Comparison of ENCODE assay signal across 16 cellular contexts in the genomic region with DNA sequence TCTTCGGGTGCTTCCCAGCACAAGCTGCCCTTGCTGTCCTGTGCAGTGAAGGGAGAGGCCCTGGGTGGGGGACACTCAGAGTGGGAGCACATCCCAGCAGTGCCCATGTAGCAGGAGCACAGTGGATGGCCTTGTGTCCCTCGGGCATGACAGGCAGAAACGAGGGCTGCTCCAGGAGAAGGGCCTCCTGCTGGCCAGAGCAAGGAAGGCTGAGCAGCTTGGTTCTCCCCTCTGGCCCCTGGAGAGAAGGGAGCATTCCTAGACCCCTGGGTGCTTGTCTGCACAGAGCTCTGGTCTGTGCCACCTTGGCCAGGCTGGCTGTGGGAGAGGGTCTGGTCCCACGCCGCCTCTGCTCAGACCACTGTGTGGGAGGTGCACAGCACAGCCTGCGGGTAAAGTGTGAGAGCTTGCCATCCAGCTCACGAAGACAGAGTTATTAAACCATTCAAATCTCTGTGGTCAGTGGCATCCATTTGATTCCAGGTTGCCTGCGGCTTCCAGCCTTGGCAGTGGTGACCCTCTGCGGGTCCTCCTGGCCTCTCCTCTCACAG. TPM values are rescaled to one million over a fixed set of nuclear protein-coding genes. Genes with fewer than 3 reads are reported as not detected.
DNase-seq lines count a peak whose midpoint lies in the region; ATAC-seq, FAIRE-seq and TF ChIP-seq lines count a peak whose summit lies in the region.
"Had no signal": no experiment of that assay in that cellular context is flagged by ENCODE, and none has a peak within 500 bp of the region (broad histone marks: within the 10 kb centered on the region; RNA-seq: fewer than 3 reads in every experiment).

No MANE protein-coding gene starts in this region.

- H3K27ac ChIP-seq in SK-N-SH (ENCODE audit: low read depth in 2 of 2, low read length in 1 of 2) (no peak overlapping the region), HepG2 (ENCODE audit: extremely low read length, insufficient read depth, low read length) (no peak overlapping the region)

- no peaks in the 10 kb centered on the region for H3F3A ChIP-seq in SK-N-SH (replicated peaks; ENCODE audit: insufficient read depth)

- H3K4me3 ChIP-seq in GM06990 (replicated peaks; ENCODE audit: low read depth, low read length) (no peak overlapping the region), SK-N-SH (ENCODE audit: low read depth in 2 of 2, low read length in 1 of 2) (no peak overlapping the region), HepG2 (replicated peaks in 1 of 3; ENCODE audit: insufficient read depth in 1 of 3, low read depth in 2 of 3, low read length in 3 of 3) (no peak overlapping the region)
- H3K4me3 ChIP-seq: MG63 had no signal

- 91% methylated on average over 5 of the region's 9 CpGs for WGBS in SK-N-SH (ENCODE audit: low lambda C conversion rate)
- 93% methylated on average over 4 of the region's 9 CpGs for WGBS in HepG2 (ENCODE audit: low lambda C conversion rate)

- intact Hi-C loops in HepG2 (cut with micrococcal nuclease; ENCODE audit: unreplicated experiment) = loop anchor here (5.0 kb wide), 1 partner anchor 139 kb away; no protein-coding TSS in a partner anchor

- no peaks in the 10 kb centered on the region for H3K9me3 ChIP-seq in SK-N-SH
- H3K9me3 ChIP-seq in HepG2 (ENCODE audit: low read length) = no peaks in the 10 kb centered on the region
- H3K9me3 ChIP-seq: MG63 had no signal

- ATAC-seq in HepG2 (peak; percentile 73), HG02885 (IDR thresholded peaks at IDR 0.05; ENCODE audit: poor library complexity, unreplicated experiment) (no peak)

- FAIRE-seq in HepG2 (lab: Jason Lieb, UNC) = no peak
- FAIRE-seq: frontal cortex, kidney had no signal

- no peak for TF ChIP-seq POLR2A in HepG2 (IDR thresholded peaks at IDR 0.05; ENCODE audit: insufficient read depth in 1 of 2, low read depth in 2 of 2, low read length in 2 of 2)

- H2AFZ ChIP-seq in SK-N-SH (ENCODE audit: low read depth) (no peak overlapping the region), HepG2 (ENCODE audit: low read length) (no peak overlapping the region)

- CTCF ChIA-PET in SK-N-SH (lab: Yijun Ruan, JAX) (interaction anchor here (0.8 to 1.4 kb wide), 5 partner anchors 11 to 138 kb away, joined by 3 to 5 read pairs (median 3); a partner anchor contains a TSS), HepG2 (lab: Yijun Ruan, JAX; ENCODE audit: low intra/inter-chr PET ratio, low total read pairs) (no interaction called here)

- H3K4me1 ChIP-seq in SK-N-SH (ENCODE audit: control insufficient read depth in 1 of 2, insufficient read depth in 2 of 2, low read depth in 1 of 2, low read length in 1 of 2) (peaks cover 0 to 2% of the 10 kb centered on the region in 2 experiments; a peak in 1 of 4 replicates), HepG2 (ENCODE audit: insufficient read depth, low read length) (no peaks in the 10 kb centered on the region)

- DNase-seq in GM06990 (ENCODE audit: extremely low read depth, insufficient read length) (no peak), SK-N-SH (no peak), HepG2 (ENCODE audit: low spot score) (no peak), GOT3 (lab: John Stamatoyannopoulos, UW) (no peak)
- no peak for DNase-seq in stimulated activated CD4-positive, alpha-beta T cell treated with anti-CD3 and anti-CD28 coated beads, Interleukin-15, amount 100 ng/mL, for 24 hours
- DNase-seq: activated CD4-positive, alpha-beta T cell treated with anti-CD3 and anti-CD28 coated beads for 4 hours; activated T-cell treated with anti-CD3 and anti-CD28 coated beads, Interleukin-2, amount 50 U/mL, for 48 hours; anterior cingulate cortex; DMS79; MG63; stimulated activated CD4-positive, alpha-beta T cell treated with anti-CD3 and anti-CD28 coated beads, Interleukin-2, amount 100 ng/mL, for 48 hours; stimulated activated naive CD4-positive, alpha-beta T cell; SW 1271 had no signal

- H3K9me2 ChIP-seq in SK-N-SH = no peaks in the 10 kb centered on the region

- no TSS peak for BruUV-seq in HepG2 (replicated peaks; lab: Mats Ljungman, UMichigan)

- TF ChIP-seq CTCF in GM06990 (IDR thresholded peaks at IDR 0.05; ENCODE audit: insufficient read depth, low read length, poor library complexity, severe bottlenecking) (peak; percentile 25), SK-N-SH (IDR thresholded peaks at IDR 0.05) (0 out of 2 replicates have a peak, but pooled peaks have one; percentile 14), HepG2 (CRISPR knock-in tag; IDR thresholded peaks at IDR 0.05) (0 out of 2 replicates have a peak, but pooled peaks have one; percentile 24)

- H4K20me1 ChIP-seq in SK-N-SH (ENCODE audit: insufficient read depth) = no peaks in the 10 kb centered on the region
- H4K20me1 ChIP-seq in HepG2 (ENCODE audit: insufficient read depth, low read length) = no peaks in the 10 kb centered on the region

- H3K4me2 ChIP-seq in SK-N-SH = no peak overlapping the region
- H3K4me2 ChIP-seq in HepG2 (ENCODE audit: low read depth, low read length) = no peak overlapping the region

- POLR2A ChIA-PET in SK-N-SH (lab: Yijun Ruan, JAX) = no interaction called here
- POLR2A ChIA-PET in HepG2 (lab: Yijun Ruan, JAX) = no interaction called here

- H3K79me2 ChIP-seq in SK-N-SH (ENCODE audit: insufficient read depth) (no peaks in the 10 kb centered on the region), HepG2 (ENCODE audit: insufficient read depth, low read length) (no peaks in the 10 kb centered on the region)

- in situ Hi-C loops in HepG2 (cut with HindIII; ENCODE audit: extremely low pct_ligation_motif_present, low pct_unique_long_range_greater_than_20kb) = no loop called here

- TF ChIP-seq RAD21 in SK-N-SH (IDR thresholded peaks at IDR 0.05; ENCODE audit: low read length) = no peak
- no peak for TF ChIP-seq RAD21 in HepG2 (CRISPR knock-in tag; IDR thresholded peaks at IDR 0.05)

- H3K36me3 ChIP-seq in GM06990 (ENCODE audit: control insufficient read depth, insufficient read depth, low read length) (peaks cover 33% of the 10 kb centered on the region), SK-N-SH (replicated peaks in 1 of 2; ENCODE audit: control insufficient read depth in 1 of 2, insufficient read depth in 2 of 2, low read length in 1 of 2) (peaks cover 4 to 11% of the 10 kb centered on the region in 2 experiments), HepG2 (replicated peaks in 1 of 2; ENCODE audit: control insufficient read depth in 1 of 2, insufficient read depth in 2 of 2, low read length in 2 of 2) (peaks cover 11 to 31% of the 10 kb centered on the region in 2 experiments; a peak in 4 of 5 replicates)

- H3K27me3 ChIP-seq in GM06990 (replicated peaks; ENCODE audit: control insufficient read depth, insufficient read depth, low read length) (no peaks in the 10 kb centered on the region), SK-N-SH (ENCODE audit: insufficient read depth) (no peaks in the 10 kb centered on the region), HepG2 (ENCODE audit: control insufficient read depth in 1 of 2, insufficient read depth in 2 of 2, low read length in 2 of 2) (no peaks in the 10 kb centered on the region)
- H3K27me3 ChIP-seq: MG63 had no signal

- H3K9ac ChIP-seq in SK-N-SH = no peak overlapping the region
- H3K9ac ChIP-seq in HepG2 (ENCODE audit: insufficient read depth, low read depth, low read length) = no peak overlapping the region

- TF ChIP-seq EP300 in SK-N-SH (IDR thresholded peaks at IDR 0.05; ENCODE audit: borderline replicate concordance in 1 of 2, low read depth in 1 of 2, low read length in 1 of 2) (no peak), HepG2 (IDR thresholded peaks at IDR 0.05; ENCODE audit: low read depth in 2 of 2, low read length in 2 of 2) (no peak), HepG2 (CRISPR knock-in tag; IDR thresholded peaks at IDR 0.05; ENCODE audit: borderline replicate concordance) (no peak)

RNA-seq across cellular contexts. Expression of a gene that starts 18.3 kb away (rescaled TPM):
- polyA plus RNA-seq in SK-N-SH (2012; rRNA removed) (78.9 and 85.5 TPM in 2 replicates), HepG2 (2011; rRNA removed) (52.0 and 76.2 TPM in 2 replicates)
- 20.0 and 39.4 TPM in 2 replicates for polyA plus RNA-seq in SK-N-SH (2012; cell fraction: cytosol; rRNA removed)
- 328 and 386 TPM in 2 replicates for polyA plus RNA-seq in SK-N-SH (2012; cell fraction: nucleus; rRNA removed)
- 47.4 and 60.4 TPM in 2 replicates for total RNA-seq in HepG2 (2016; rRNA removed; fragmentation: Illumina TruSeq; extraction: Trizol)
- total RNA-seq in HepG2 (2016; cell fraction: cytosol; rRNA removed; fragmentation: Illumina TruSeq; extraction: Trizol; ENCODE audit: low read depth) = 101 and 115 TPM in 2 replicates
- total RNA-seq in HepG2 (2016; cell fraction: insoluble cytoplasmic fraction; rRNA removed; fragmentation: Illumina TruSeq; extraction: Trizol) = 43.2 and 63.0 TPM in 2 replicates
- 157 and 168 TPM in 2 replicates for total RNA-seq in HepG2 (2016; cell fraction: membrane; rRNA removed; fragmentation: Illumina TruSeq; extraction: Trizol)
- 38.4 and 45.7 TPM in 2 replicates for total RNA-seq in HepG2 (2016; cell fraction: nucleus; rRNA removed; fragmentation: Illumina TruSeq; extraction: Trizol)
- 70.1 and 111 TPM in 2 replicates for polyA plus RNA-seq in HepG2 (2011; cell fraction: cytosol; rRNA removed)
- polyA plus RNA-seq in HepG2 (2011; cell fraction: nucleus; rRNA removed) = 318 and 399 TPM in 2 replicates
- polyA plus RNA-seq in HepG2 (2012) = 33.4 and 43.8 TPM in 2 replicates
- 106 and 116 TPM in 2 replicates for polyA plus RNA-seq in HepG2 (2016; cell fraction: cytosol; fragmentation: Illumina TruSeq; extraction: Trizol; ENCODE audit: low read depth)
- polyA plus RNA-seq in HepG2 (2016; cell fraction: insoluble cytoplasmic fraction; fragmentation: Illumina TruSeq; extraction: Trizol; ENCODE audit: low read depth) = 41.2 and 50.1 TPM in 2 replicates
- polyA plus RNA-seq in HepG2 (2016; cell fraction: membrane; fragmentation: Illumina TruSeq; extraction: Trizol; ENCODE audit: low read depth) = 127 and 134 TPM in 2 replicates
- 94.3 and 97.4 TPM in 2 replicates for polyA plus RNA-seq in HepG2 (2016; cell fraction: nucleus; fragmentation: Illumina TruSeq; extraction: Trizol; ENCODE audit: insufficient read depth, low read depth)
- 183 and 195 TPM in 2 replicates for polyA minus RNA-seq in HepG2 (2011; rRNA and poly(A)+ RNA removed; ENCODE audit: low replicate concordance)
- polyA minus RNA-seq in HepG2 (2011; cell fraction: cytosol; rRNA and poly(A)+ RNA removed) = 55.6 and 63.5 TPM in 2 replicates
- 34.1 and 36.8 TPM in 2 replicates for polyA minus RNA-seq in HepG2 (2011; cell fraction: nucleus; rRNA and poly(A)+ RNA removed)

RNA-seq across cellular contexts. Expression of a gene that starts 18.8 kb away (rescaled TPM):
- 0.28 and 0.49 TPM in 2 replicates for polyA plus RNA-seq in SK-N-SH (2012; rRNA removed)
- 0.12 and 0.29 TPM in 2 replicates for polyA plus RNA-seq in SK-N-SH (2012; cell fraction: cytosol; rRNA removed)
- polyA plus RNA-seq in SK-N-SH (2012; cell fraction: nucleus; rRNA removed) = 5.5 and 7.4 TPM in 2 replicates
- 2.0 and 4.9 TPM in 2 replicates for total RNA-seq in HepG2 (2016; rRNA removed; fragmentation: Illumina TruSeq; extraction: Trizol)
- total RNA-seq in HepG2 (2016; cell fraction: cytosol; rRNA removed; fragmentation: Illumina TruSeq; extraction: Trizol; ENCODE audit: low read depth) = 1.2 and 2.9 TPM in 2 replicates
- total RNA-seq in HepG2 (2016; cell fraction: insoluble cytoplasmic fraction; rRNA removed; fragmentation: Illumina TruSeq; extraction: Trizol) = 1.4 and 4.7 TPM in 2 replicates
- 2.1 and 3.5 TPM in 2 replicates for total RNA-seq in HepG2 (2016; cell fraction: membrane; rRNA removed; fragmentation: Illumina TruSeq; extraction: Trizol)
- 6.1 and 7.0 TPM in 2 replicates for total RNA-seq in HepG2 (2016; cell fraction: nucleus; rRNA removed; fragmentation: Illumina TruSeq; extraction: Trizol)
- polyA plus RNA-seq in HepG2 (2011; rRNA removed) = 12.8 and 18.3 TPM in 2 replicates
- 8.9 and 13.0 TPM in 2 replicates for polyA plus RNA-seq in HepG2 (2011; cell fraction: cytosol; rRNA removed)
- 94.5 and 107 TPM in 2 replicates for polyA plus RNA-seq in HepG2 (2011; cell fraction: nucleus; rRNA removed)
- 15.3 and 17.5 TPM in 2 replicates for polyA plus RNA-seq in HepG2 (2012)
- polyA plus RNA-seq in HepG2 (2016; cell fraction: cytosol; fragmentation: Illumina TruSeq; extraction: Trizol; ENCODE audit: low read depth) = 2.1 and 2.6 TPM in 2 replicates
- 2.3 and 2.4 TPM in 2 replicates for polyA plus RNA-seq in HepG2 (2016; cell fraction: insoluble cytoplasmic fraction; fragmentation: Illumina TruSeq; extraction: Trizol; ENCODE audit: low read depth)
- 2.2 and 3.1 TPM in 2 replicates for polyA plus RNA-seq in HepG2 (2016; cell fraction: membrane; fragmentation: Illumina TruSeq; extraction: Trizol; ENCODE audit: low read depth)
- polyA plus RNA-seq in HepG2 (2016; cell fraction: nucleus; fragmentation: Illumina TruSeq; extraction: Trizol; ENCODE audit: insufficient read depth, low read depth) = 10.1 and 13.4 TPM in 2 replicates
- polyA minus RNA-seq in HepG2 (2011; rRNA and poly(A)+ RNA removed; ENCODE audit: low replicate concordance) = 0.70 and 11.9 TPM in 2 replicates
- 3.6 and 6.2 TPM in 2 replicates for polyA minus RNA-seq in HepG2 (2011; cell fraction: cytosol; rRNA and poly(A)+ RNA removed)
- polyA minus RNA-seq in HepG2 (2011; cell fraction: nucleus; rRNA and poly(A)+ RNA removed) = 7.0 and 7.2 TPM in 2 replicates
- total RNA-seq: frontal cortex had no signal

RNA-seq across cellular contexts. Expression of a gene that starts 25.8 kb away (rescaled TPM):
- polyA plus RNA-seq in SK-N-SH (2012; rRNA removed) = 0.87 and 1.1 TPM in 2 replicates
- polyA plus RNA-seq in SK-N-SH (2012; cell fraction: cytosol; rRNA removed) = 0.09 and 0.15 TPM in 2 replicates
- polyA plus RNA-seq in SK-N-SH (2012; cell fraction: nucleus; rRNA removed) = 6.2 and 6.8 TPM in 2 replicates
- 1.2 and 3.4 TPM in 2 replicates for total RNA-seq in HepG2 (2016; rRNA removed; fragmentation: Illumina TruSeq; extraction: Trizol)
- total RNA-seq in HepG2 (2016; cell fraction: cytosol; rRNA removed; fragmentation: Illumina TruSeq; extraction: Trizol; ENCODE audit: low read depth) = 0.97 TPM in 1 of 2 replicates, not detected in the other
- 0.89 and 3.4 TPM in 2 replicates for total RNA-seq in HepG2 (2016; cell fraction: insoluble cytoplasmic fraction; rRNA removed; fragmentation: Illumina TruSeq; extraction: Trizol)
- 1.1 and 1.4 TPM in 2 replicates for total RNA-seq in HepG2 (2016; cell fraction: membrane; rRNA removed; fragmentation: Illumina TruSeq; extraction: Trizol)
- 4.3 and 4.4 TPM in 2 replicates for total RNA-seq in HepG2 (2016; cell fraction: nucleus; rRNA removed; fragmentation: Illumina TruSeq; extraction: Trizol)
- 6.9 and 7.5 TPM in 2 replicates for polyA plus RNA-seq in HepG2 (2011; rRNA removed)
- 1.1 and 1.6 TPM in 2 replicates for polyA plus RNA-seq in HepG2 (2011; cell fraction: cytosol; rRNA removed)
- 68.8 and 75.7 TPM in 2 replicates for polyA plus RNA-seq in HepG2 (2011; cell fraction: nucleus; rRNA removed)
- 5.5 and 6.7 TPM in 2 replicates for polyA plus RNA-seq in HepG2 (2012)
- polyA plus RNA-seq in HepG2 (2016; cell fraction: cytosol; fragmentation: Illumina TruSeq; extraction: Trizol; ENCODE audit: low read depth) = 0.62 and 0.70 TPM in 2 replicates
- polyA plus RNA-seq in HepG2 (2016; cell fraction: insoluble cytoplasmic fraction; fragmentation: Illumina TruSeq; extraction: Trizol; ENCODE audit: low read depth) = 1.5 and 1.7 TPM in 2 replicates
- 1.4 and 1.7 TPM in 2 replicates for polyA plus RNA-seq in HepG2 (2016; cell fraction: membrane; fragmentation: Illumina TruSeq; extraction: Trizol; ENCODE audit: low read depth)
- 23.3 and 27.4 TPM in 2 replicates for polyA plus RNA-seq in HepG2 (2016; cell fraction: nucleus; fragmentation: Illumina TruSeq; extraction: Trizol; ENCODE audit: insufficient read depth, low read depth)
- 3.2 and 7.0 TPM in 2 replicates for polyA minus RNA-seq in HepG2 (2011; rRNA and poly(A)+ RNA removed; ENCODE audit: low replicate concordance)
- 1.6 and 3.5 TPM in 2 replicates for polyA minus RNA-seq in HepG2 (2011; cell fraction: cytosol; rRNA and poly(A)+ RNA removed)
- 5.3 and 7.7 TPM in 2 replicates for polyA minus RNA-seq in HepG2 (2011; cell fraction: nucleus; rRNA and poly(A)+ RNA removed)
- total RNA-seq: frontal cortex had no signal

RNA-seq across cellular contexts. Expression of a gene that starts 39.9 kb away (rescaled TPM):
- 13.3 and 15.4 TPM in 2 replicates for polyA plus RNA-seq in SK-N-SH (2012; rRNA removed)
- 4.9 and 8.3 TPM in 2 replicates for polyA plus RNA-seq in SK-N-SH (2012; cell fraction: cytosol; rRNA removed)
- polyA plus RNA-seq in SK-N-SH (2012; cell fraction: nucleus; rRNA removed) = 35.0 and 39.8 TPM in 2 replicates
- total RNA-seq in HepG2 (2016; rRNA removed; fragmentation: Illumina TruSeq; extraction: Trizol) = 13.4 and 13.6 TPM in 2 replicates
- total RNA-seq in HepG2 (2016; cell fraction: cytosol; rRNA removed; fragmentation: Illumina TruSeq; extraction: Trizol; ENCODE audit: low read depth) = 2.6 and 2.9 TPM in 2 replicates
- 12.1 and 13.9 TPM in 2 replicates for total RNA-seq in HepG2 (2016; cell fraction: insoluble cytoplasmic fraction; rRNA removed; fragmentation: Illumina TruSeq; extraction: Trizol)
- total RNA-seq in HepG2 (2016; cell fraction: membrane; rRNA removed; fragmentation: Illumina TruSeq; extraction: Trizol) = 4.8 and 6.0 TPM in 2 replicates
- total RNA-seq in HepG2 (2016; cell fraction: nucleus; rRNA removed; fragmentation: Illumina TruSeq; extraction: Trizol) = 10.7 and 13.3 TPM in 2 replicates
- 12.4 and 15.5 TPM in 2 replicates for polyA plus RNA-seq in HepG2 (2011; rRNA removed)
- 8.6 and 12.5 TPM in 2 replicates for polyA plus RNA-seq in HepG2 (2011; cell fraction: cytosol; rRNA removed)
- polyA plus RNA-seq in HepG2 (2011; cell fraction: nucleus; rRNA removed) = 30.8 and 35.5 TPM in 2 replicates
- 7.0 and 8.7 TPM in 2 replicates for polyA plus RNA-seq in HepG2 (2012)
- 1.7 and 2.3 TPM in 2 replicates for polyA plus RNA-seq in HepG2 (2016; cell fraction: cytosol; fragmentation: Illumina TruSeq; extraction: Trizol; ENCODE audit: low read depth)
- polyA plus RNA-seq in HepG2 (2016; cell fraction: insoluble cytoplasmic fraction; fragmentation: Illumina TruSeq; extraction: Trizol; ENCODE audit: low read depth) = 11.2 and 13.9 TPM in 2 replicates
- 3.5 and 4.0 TPM in 2 replicates for polyA plus RNA-seq in HepG2 (2016; cell fraction: membrane; fragmentation: Illumina TruSeq; extraction: Trizol; ENCODE audit: low read depth)
- 24.7 and 26.6 TPM in 2 replicates for polyA plus RNA-seq in HepG2 (2016; cell fraction: nucleus; fragmentation: Illumina TruSeq; extraction: Trizol; ENCODE audit: insufficient read depth, low read depth)
- 25.6 and 44.8 TPM in 2 replicates for polyA minus RNA-seq in HepG2 (2011; rRNA and poly(A)+ RNA removed; ENCODE audit: low replicate concordance)
- polyA minus RNA-seq in HepG2 (2011; cell fraction: cytosol; rRNA and poly(A)+ RNA removed) = 10.1 and 12.2 TPM in 2 replicates
- polyA minus RNA-seq in HepG2 (2011; cell fraction: nucleus; rRNA and poly(A)+ RNA removed) = 13.0 and 15.2 TPM in 2 replicates

RNA-seq across cellular contexts. Expression of a gene that starts 51.1 kb away (rescaled TPM):
- not detected in 2 replicates for polyA plus RNA-seq in SK-N-SH (2012; rRNA removed)
- polyA plus RNA-seq in SK-N-SH (2012; cell fraction: cytosol; rRNA removed) = not detected in 2 replicates
- polyA plus RNA-seq in SK-N-SH (2012; cell fraction: nucleus; rRNA removed) = 0.46 TPM in 1 of 2 replicates, not detected in the other
- total RNA-seq in HepG2 (2016; rRNA removed; fragmentation: Illumina TruSeq; extraction: Trizol) = 0.33 TPM in 1 of 2 replicates, not detected in the other
- not detected in 2 replicates for total RNA-seq in HepG2 (2016; cell fraction: cytosol; rRNA removed; fragmentation: Illumina TruSeq; extraction: Trizol; ENCODE audit: low read depth)
- not detected in 2 replicates for total RNA-seq in HepG2 (2016; cell fraction: insoluble cytoplasmic fraction; rRNA removed; fragmentation: Illumina TruSeq; extraction: Trizol)
- total RNA-seq in HepG2 (2016; cell fraction: membrane; rRNA removed; fragmentation: Illumina TruSeq; extraction: Trizol) = not detected in 2 replicates
- not detected in 2 replicates for total RNA-seq in HepG2 (2016; cell fraction: nucleus; rRNA removed; fragmentation: Illumina TruSeq; extraction: Trizol)
- 0.31 and 0.50 TPM in 2 replicates for polyA plus RNA-seq in HepG2 (2011; rRNA removed)
- polyA plus RNA-seq in HepG2 (2011; cell fraction: cytosol; rRNA removed) = 0.12 and 0.13 TPM in 2 replicates
- polyA plus RNA-seq in HepG2 (2011; cell fraction: nucleus; rRNA removed) = 0.90 and 1.8 TPM in 2 replicates
- not detected in 2 replicates for polyA plus RNA-seq in HepG2 (2012)
- polyA plus RNA-seq in HepG2 (2016; cell fraction: cytosol; fragmentation: Illumina TruSeq; extraction: Trizol; ENCODE audit: low read depth) = not detected in 2 replicates
- polyA plus RNA-seq in HepG2 (2016; cell fraction: insoluble cytoplasmic fraction; fragmentation: Illumina TruSeq; extraction: Trizol; ENCODE audit: low read depth) = not detected in 2 replicates
- not detected in 2 replicates for polyA plus RNA-seq in HepG2 (2016; cell fraction: membrane; fragmentation: Illumina TruSeq; extraction: Trizol; ENCODE audit: low read depth)
- polyA plus RNA-seq in HepG2 (2016; cell fraction: nucleus; fragmentation: Illumina TruSeq; extraction: Trizol; ENCODE audit: insufficient read depth, low read depth) = not detected in 2 replicates
- polyA minus RNA-seq in HepG2 (2011; rRNA and poly(A)+ RNA removed; ENCODE audit: low replicate concordance) = 4.6 TPM in 1 of 2 replicates, not detected in the other
- not detected in 2 replicates for polyA minus RNA-seq in HepG2 (2011; cell fraction: cytosol; rRNA and poly(A)+ RNA removed)
- polyA minus RNA-seq in HepG2 (2011; cell fraction: nucleus; rRNA and poly(A)+ RNA removed) = not detected in 2 replicates
